Comparison of ENCODE assay signal across 17 cellular contexts in the genomic region with DNA sequence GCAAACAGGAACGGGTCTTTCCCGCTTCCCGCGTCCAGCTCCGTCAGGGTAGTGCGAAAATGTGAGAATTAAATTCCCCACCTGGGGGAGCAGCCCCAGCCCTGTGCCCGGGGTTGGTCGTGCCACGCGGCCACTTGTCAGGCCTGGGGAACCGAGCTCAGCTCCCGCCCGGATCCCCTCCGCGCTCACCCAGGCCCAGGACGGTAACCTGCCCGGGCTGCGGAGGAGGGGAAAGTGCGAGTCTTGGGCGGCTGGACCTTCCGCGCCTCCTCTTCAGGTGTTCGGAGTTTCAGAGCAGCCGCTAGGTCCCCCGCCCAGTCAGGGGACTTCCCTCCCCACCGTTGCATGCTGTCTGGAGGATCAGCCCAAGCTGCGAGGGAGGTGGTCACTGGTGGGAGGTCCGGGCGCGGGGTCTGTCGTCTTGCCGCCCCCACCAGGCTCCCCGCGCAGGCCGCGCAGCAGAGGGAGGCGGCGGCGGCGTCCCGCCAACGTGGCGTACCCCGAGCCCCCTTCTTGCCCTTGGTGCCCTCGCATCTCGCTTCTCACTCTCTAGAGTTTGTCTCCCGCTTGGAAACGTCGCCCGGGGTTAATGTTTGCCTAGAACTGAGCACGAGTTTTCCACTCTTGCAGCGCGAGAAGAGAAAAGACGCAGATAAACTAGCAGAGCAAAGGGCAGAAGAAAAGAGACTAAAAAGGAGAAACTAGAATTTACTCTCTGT. TPM values are rescaled to one million over a fixed set of nuclear protein-coding genes. Genes with fewer than 3 reads are reported as not detected.
DNase-seq lines count a peak whose midpoint lies in the region; ATAC-seq lines count a peak whose summit lies in the region.
"Had no signal": no experiment of that assay in that cellular context is flagged by ENCODE, and none has a peak within 500 bp of the region (broad histone marks: within the 10 kb centered on the region; RNA-seq: fewer than 3 reads in every experiment).

No MANE protein-coding gene starts in this region.

- intact Hi-C loops in activated CD4-positive, alpha-beta T cell treated with anti-CD3 and anti-CD28 coated beads, Interleukin-2, amount 10 ng/mL, durations not matched to agents 24 days and 14 days (cut with micrococcal nuclease): loop anchor here (10.0 kb wide), 1 partner anchor 996 kb away; no protein-coding TSS in a partner anchor

- H3K4me3 Mint-ChIP-seq in activated CD4-positive, alpha-beta T cell treated with anti-CD3 and anti-CD28 coated beads, Interleukin-2, amount 10 ng/mL, durations not matched to agents 24 days and 14 days: no peak overlapping the region
- H3K4me3 Mint-ChIP-seq in activated naive CD8-positive, alpha-beta T cell treated with anti-CD3 and anti-CD28 coated beads, Interleukin-2, amount 10 ng/mL, durations not matched to agents 7 days and 5 days: peak overlapping the region; percentile 47
- peak overlapping the region; percentile 52 to 66 for H3K4me3 Mint-ChIP-seq in stimulated activated naive CD8-positive, alpha-beta T cell treated with anti-CD3 and anti-CD28 coated beads, Interleukin-15, amount 100 ng/mL, for 72 hours
- H3K4me3 Mint-ChIP-seq: activated CD4-positive, alpha-beta T cell treated with anti-CD3 and anti-CD28 coated beads for 36 hours; mesothelial cell of epicardium had no signal

- no peaks in the 10 kb centered on the region for H3K9me3 ChIP-seq in muscle layer of duodenum (ENCODE audit: control insufficient read depth in 1 of 2, low read length in 2 of 2)
- H3K9me3 ChIP-seq: thyroid gland had no signal

- H3K27me3 ChIP-seq in muscle layer of duodenum (ENCODE audit: low read depth, low read length): peaks cover 46% of the 10 kb centered on the region

- no peaks in the 10 kb centered on the region for H3K9me3 Mint-ChIP-seq in activated CD4-positive, alpha-beta T cell treated with anti-CD3 and anti-CD28 coated beads, Interleukin-2, amount 10 ng/mL, durations not matched to agents 24 days and 14 days
- H3K9me3 Mint-ChIP-seq in activated naive CD8-positive, alpha-beta T cell treated with anti-CD3 and anti-CD28 coated beads, Interleukin-2, amount 10 ng/mL, durations not matched to agents 7 days and 5 days: no peaks in the 10 kb centered on the region
- H3K9me3 Mint-ChIP-seq in stimulated activated naive CD8-positive, alpha-beta T cell treated with anti-CD3 and anti-CD28 coated beads, Interleukin-15, amount 100 ng/mL, for 72 hours: no peaks in the 10 kb centered on the region
- H3K9me3 Mint-ChIP-seq: mesothelial cell of epicardium had no signal

- H3K4me1 ChIP-seq in muscle layer of duodenum (ENCODE audit: control insufficient read depth in 1 of 2, insufficient read depth in 2 of 2, low read length in 2 of 2): peaks cover 0 to 37% of the 10 kb centered on the region in 2 donors

- peaks cover 71% of the 10 kb centered on the region for H3K27me3 Mint-ChIP-seq in activated CD4-positive, alpha-beta T cell treated with anti-CD3 and anti-CD28 coated beads, Interleukin-2, amount 10 ng/mL, durations not matched to agents 24 days and 14 days
- peaks cover 76% of the 10 kb centered on the region for H3K27me3 Mint-ChIP-seq in activated naive CD8-positive, alpha-beta T cell treated with anti-CD3 and anti-CD28 coated beads, Interleukin-2, amount 10 ng/mL, durations not matched to agents 7 days and 5 days
- peaks cover 89% of the 10 kb centered on the region for H3K27me3 Mint-ChIP-seq in stimulated activated naive CD8-positive, alpha-beta T cell treated with anti-CD3 and anti-CD28 coated beads, Interleukin-15, amount 100 ng/mL, for 72 hours

- peak overlapping the region; percentile 29 to 42 for H3K4me3 ChIP-seq in muscle layer of duodenum (ENCODE audit: low read depth in 1 of 2, low read length in 2 of 2)
- H3K4me3 ChIP-seq: thyroid gland had no signal

- peak overlapping the region; percentile 18 for H3K27ac ChIP-seq in muscle layer of duodenum (ENCODE audit: low read length)
- H3K27ac ChIP-seq: thyroid gland had no signal

- H3K36me3 ChIP-seq in muscle layer of duodenum (ENCODE audit: control insufficient read depth in 1 of 2, insufficient read depth in 2 of 2, low read length in 2 of 2): no peaks in the 10 kb centered on the region
- H3K36me3 ChIP-seq: thyroid gland had no signal

- H3K4me1 Mint-ChIP-seq in activated CD4-positive, alpha-beta T cell treated with anti-CD3 and anti-CD28 coated beads, Interleukin-2, amount 10 ng/mL, durations not matched to agents 24 days and 14 days: peaks cover 10% of the 10 kb centered on the region
- H3K4me1 Mint-ChIP-seq in activated naive CD8-positive, alpha-beta T cell treated with anti-CD3 and anti-CD28 coated beads, Interleukin-2, amount 10 ng/mL, durations not matched to agents 7 days and 5 days: peaks cover 14% of the 10 kb centered on the region
- peaks cover 34% of the 10 kb centered on the region for H3K4me1 Mint-ChIP-seq in stimulated activated naive CD8-positive, alpha-beta T cell treated with anti-CD3 and anti-CD28 coated beads, Interleukin-15, amount 100 ng/mL, for 72 hours

- H3K36me3 Mint-ChIP-seq in activated CD4-positive, alpha-beta T cell treated with anti-CD3 and anti-CD28 coated beads, Interleukin-2, amount 10 ng/mL, durations not matched to agents 24 days and 14 days (ENCODE audit: low read depth): no peaks in the 10 kb centered on the region
- no peaks in the 10 kb centered on the region for H3K36me3 Mint-ChIP-seq in activated naive CD8-positive, alpha-beta T cell treated with anti-CD3 and anti-CD28 coated beads, Interleukin-2, amount 10 ng/mL, durations not matched to agents 7 days and 5 days
- H3K36me3 Mint-ChIP-seq: mesothelial cell of epicardium had no signal

- DNase-seq in activated CD4-positive, alpha-beta T cell treated with anti-CD3 and anti-CD28 coated beads, Interleukin-2, amount 10 ng/mL, durations not matched to agents 24 days and 14 days: no peak
- no peak for DNase-seq in activated CD4-positive, alpha-beta T cell treated with anti-CD3 and anti-CD28 coated beads for 48 hours
- DNase-seq in activated naive CD8-positive, alpha-beta T cell treated with anti-CD3 and anti-CD28 coated beads, Interleukin-2, amount 10 ng/mL, durations not matched to agents 7 days and 5 days: no peak
- no peak for DNase-seq in stimulated activated naive CD8-positive, alpha-beta T cell treated with anti-CD3 and anti-CD28 coated beads, Interleukin-15, amount 100 ng/mL, for 72 hours
- no peak for DNase-seq in amniotic stem cell (lab: John Stamatoyannopoulos, UW)
- no peak for DNase-seq in HCEC 1CT
- DNase-seq: activated CD4-positive, alpha-beta T cell treated with anti-CD3 and anti-CD28 coated beads for 36 hours; GDM1; NK-92 treated with Interleukin-12 subunit alpha and Interleukin-12 subunit beta, amount 100 ng/mL, for 24 hours; SHP77; thyroid gland had no signal

- POLR2A ChIA-PET in activated naive CD8-positive, alpha-beta T cell treated with anti-CD3 and anti-CD28 coated beads, Interleukin-2, amount 10 ng/mL, durations not matched to agents 7 days and 5 days (lab: Charles Lee): no interaction called here

- no peak for ATAC-seq in activated naive CD8-positive, alpha-beta T cell treated with anti-CD3 and anti-CD28 coated beads, Interleukin-2, amount 10 ng/mL, durations not matched to agents 7 days and 5 days (ENCODE audit: low read depth)
- peak; percentile 25 for ATAC-seq in stimulated activated naive CD8-positive, alpha-beta T cell treated with anti-CD3 and anti-CD28 coated beads, Interleukin-15, amount 100 ng/mL, for 72 hours
- no peak for ATAC-seq in GM19324 (IDR thresholded peaks at IDR 0.05; ENCODE audit: low FRiP score, unreplicated experiment)
- ATAC-seq: activated CD4-positive, alpha-beta T cell treated with anti-CD3 and anti-CD28 coated beads for 36 hours had no signal

- peak overlapping the region; percentile 34 for H3K27ac Mint-ChIP-seq in activated CD4-positive, alpha-beta T cell treated with anti-CD3 and anti-CD28 coated beads, Interleukin-2, amount 10 ng/mL, durations not matched to agents 24 days and 14 days
- H3K27ac Mint-ChIP-seq in activated naive CD8-positive, alpha-beta T cell treated with anti-CD3 and anti-CD28 coated beads, Interleukin-2, amount 10 ng/mL, durations not matched to agents 7 days and 5 days: no peak overlapping the region
- H3K27ac Mint-ChIP-seq in stimulated activated naive CD8-positive, alpha-beta T cell treated with anti-CD3 and anti-CD28 coated beads, Interleukin-15, amount 100 ng/mL, for 72 hours: no peak overlapping the region
- H3K27ac Mint-ChIP-seq: activated CD4-positive, alpha-beta T cell treated with anti-CD3 and anti-CD28 coated beads for 36 hours; mesothelial cell of epicardium had no signal

RNA-seq across cellular contexts. Expression of a gene that starts 8.1 kb away (rescaled TPM):
- total RNA-seq in activated CD4-positive, alpha-beta T cell treated with anti-CD3 and anti-CD28 coated beads, Interleukin-2, amount 10 ng/mL, durations not matched to agents 24 days and 14 days: not detected in 2 replicates
- total RNA-seq in activated naive CD8-positive, alpha-beta T cell treated with anti-CD3 and anti-CD28 coated beads, Interleukin-2, amount 10 ng/mL, durations not matched to agents 7 days and 5 days: not detected
- total RNA-seq: A673; activated CD4-positive, alpha-beta T cell treated with anti-CD3 and anti-CD28 coated beads for 36 hours; epithelial cell of proximal tubule; mesothelial cell of epicardium; T-helper 2 cell treated with Interferon-gamma antibody and Interleukin-4, amounts not matched to agents 100 ng/mL and 5 ng/mL, for 36 hours; thyroid gland had no signal

RNA-seq across cellular contexts. Expression of a gene that starts 11.3 kb away (rescaled TPM):
- total RNA-seq in activated CD4-positive, alpha-beta T cell treated with anti-CD3 and anti-CD28 coated beads, Interleukin-2, amount 10 ng/mL, durations not matched to agents 24 days and 14 days: not detected in 2 replicates
- not detected for total RNA-seq in activated naive CD8-positive, alpha-beta T cell treated with anti-CD3 and anti-CD28 coated beads, Interleukin-2, amount 10 ng/mL, durations not matched to agents 7 days and 5 days
- total RNA-seq: A673; activated CD4-positive, alpha-beta T cell treated with anti-CD3 and anti-CD28 coated beads for 36 hours; epithelial cell of proximal tubule; T-helper 2 cell treated with Interferon-gamma antibody and Interleukin-4, amounts not matched to agents 100 ng/mL and 5 ng/mL, for 36 hours; thyroid gland had no signal
